8 cellular contexts compared by ENCODE assay signal in the genomic region with DNA sequence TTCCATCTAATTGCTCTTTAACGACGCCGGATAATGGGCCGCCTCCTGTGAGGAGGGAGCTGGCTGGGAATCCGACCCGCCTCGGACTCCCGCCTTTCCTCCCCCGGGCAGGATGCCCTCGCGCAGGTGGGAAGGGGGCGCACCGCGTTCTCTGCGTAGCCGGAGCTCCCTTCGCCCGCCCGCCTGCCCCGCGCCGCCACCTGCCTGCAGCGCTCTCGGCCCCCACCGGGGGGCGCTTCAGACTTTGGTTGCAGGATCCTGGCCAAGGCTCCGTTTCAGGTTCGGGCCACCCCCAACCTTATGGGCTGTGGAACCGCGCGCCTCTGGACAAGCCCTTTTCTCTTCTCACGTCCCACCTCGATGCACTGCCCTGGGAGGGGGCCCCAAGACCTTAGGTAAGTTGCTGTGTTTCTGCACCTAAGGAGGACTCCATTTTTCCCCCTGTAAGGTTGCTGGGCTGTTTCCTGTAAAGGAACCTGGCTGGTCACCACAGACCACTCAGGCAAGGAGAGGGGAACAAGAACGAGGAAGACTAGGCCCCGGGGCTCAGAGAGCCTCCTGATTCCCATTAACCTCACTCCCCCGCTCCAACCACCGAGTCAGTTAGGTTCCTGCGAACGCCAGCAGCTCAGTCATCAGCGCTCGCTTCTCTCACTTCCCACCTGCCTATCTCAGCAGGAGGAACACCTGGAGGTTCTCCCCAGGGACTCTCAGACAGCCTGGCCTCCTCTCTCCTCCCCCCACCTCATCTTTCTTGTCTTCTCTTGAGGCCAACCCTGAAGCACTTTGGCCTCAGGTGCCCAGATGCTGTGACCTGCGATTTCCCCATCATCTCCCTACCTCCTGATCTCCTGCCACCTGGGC. TPM values are rescaled to one million over a fixed set of nuclear protein-coding genes. Genes with fewer than 3 reads are reported as not detected.
DNase-seq lines count a peak whose midpoint lies in the region; ATAC-seq and TF ChIP-seq lines count a peak whose summit lies in the region.

No MANE protein-coding gene starts in this region.

- H3K27ac ChIP-seq in RWPE1 = no peak overlapping the region

- in situ Hi-C loops in GM13976 (cut with MboI; ENCODE audit: low sequenced_read_pairs, unreplicated experiment) = no loop called here

- peak; percentile 87 for DNase-seq in GM13976 (ENCODE audit: low spot score)
- peak; percentile 55 for DNase-seq in HT1080 (ENCODE audit: low read depth)
- peak; percentile 70 for DNase-seq in RWPE1 (ENCODE audit: low spot score)
- peak; percentile 69 for DNase-seq in activated gamma-delta T cell treated with anti-CD3 and anti-CD28 coated beads, Interleukin-2, amount 50 U/mL, for 16 hours (ENCODE audit: low read depth)
- DNase-seq in Right ventricle myocardium superior = peak; percentile 80
- DNase-seq in retina = peak; percentile 79
- no peak for DNase-seq in NCI-H2029 treated with DMSO at 0.1 percent for 48 hours (lab: John Stamatoyannopoulos, UW)

- ATAC-seq in Right ventricle myocardium superior (ENCODE audit: poor library complexity) (peak; percentile 79), GM21528 (IDR thresholded peaks at IDR 0.05; ENCODE audit: low FRiP score, unreplicated experiment) (no peak)

- TF ChIP-seq CTCF in GM13976 (IDR thresholded peaks at IDR 0.05; ENCODE audit: borderline replicate concordance, control extremely low read depth, extremely low read depth, insufficient read depth, missing control alignments) = peak; percentile 78
- peak; percentile 92 for TF ChIP-seq CTCF in RWPE1 (conservative IDR thresholded peaks at IDR 0.05; ENCODE audit: low read depth)

- POLR2A ChIA-PET in RWPE1 (lab: Yijun Ruan, JAX; ENCODE audit: low non-redundant PET) = interaction anchor here (0.6 to 1.7 kb wide), 5 partner anchors 9 to 1686 kb away, joined by 3 to 5 read pairs (median 4); partner anchors contain the start of genes KAZALD1, PDZD7 and SFXN3

- CTCF ChIA-PET in RWPE1 (lab: Yijun Ruan, JAX) = interaction anchor here (0.5 to 3.6 kb wide), 30 partner anchors 9 to 1654 kb away, joined by 3 to 32 read pairs (median 4); partner anchors contain the start of genes PDZD7 and SFXN3

- intact Hi-C loops in Right ventricle myocardium superior (cut with DNase I) = no loop called here

RNA-seq across cellular contexts. Expression of gene KAZALD1, which starts 11.4 kb away (rescaled TPM):
- 13.4 and 14.0 TPM in 2 replicates for total RNA-seq in HT1080 (2014; rRNA removed; shearing (Covaris generic))
- polyA plus RNA-seq in HT1080 (2015; cell fraction: cytosol; rRNA removed) = 10.0 and 11.7 TPM in 2 replicates
- polyA plus RNA-seq in HT1080 (2015; cell fraction: nucleus; rRNA removed) = 12.7 and 13.5 TPM in 2 replicates
- 5.0 TPM for total RNA-seq in Right ventricle myocardium superior

RNA-seq across cellular contexts. Expression of gene SFXN3, which starts 19.4 kb away (rescaled TPM):
- 70.2 and 76.3 TPM in 2 replicates for total RNA-seq in HT1080 (2014; rRNA removed; shearing (Covaris generic))
- 49.4 and 49.8 TPM in 2 replicates for polyA plus RNA-seq in HT1080 (2015; cell fraction: cytosol; rRNA removed)
- polyA plus RNA-seq in HT1080 (2015; cell fraction: nucleus; rRNA removed) = 160 and 189 TPM in 2 replicates
- total RNA-seq in Right ventricle myocardium superior = 11.4 TPM

RNA-seq across cellular contexts. Expression of gene PDZD7, which starts 19.5 kb away (rescaled TPM):
- 0.80 and 1.6 TPM in 2 replicates for total RNA-seq in HT1080 (2014; rRNA removed; shearing (Covaris generic))
- 1.2 and 1.3 TPM in 2 replicates for polyA plus RNA-seq in HT1080 (2015; cell fraction: cytosol; rRNA removed)
- polyA plus RNA-seq in HT1080 (2015; cell fraction: nucleus; rRNA removed) = 2.8 and 4.4 TPM in 2 replicates
- 0.38 TPM for total RNA-seq in Right ventricle myocardium superior

RNA-seq across cellular contexts. Expression of gene LZTS2, which starts 50.8 kb away (rescaled TPM):
- total RNA-seq in HT1080 (2014; rRNA removed; shearing (Covaris generic)) = 51.8 and 62.1 TPM in 2 replicates
- 44.8 and 46.6 TPM in 2 replicates for polyA plus RNA-seq in HT1080 (2015; cell fraction: cytosol; rRNA removed)
- polyA plus RNA-seq in HT1080 (2015; cell fraction: nucleus; rRNA removed) = 73.4 and 79.0 TPM in 2 replicates
- total RNA-seq in Right ventricle myocardium superior = 39.1 TPM
